6 cellular contexts compared by ENCODE assay signal in the genomic region with DNA sequence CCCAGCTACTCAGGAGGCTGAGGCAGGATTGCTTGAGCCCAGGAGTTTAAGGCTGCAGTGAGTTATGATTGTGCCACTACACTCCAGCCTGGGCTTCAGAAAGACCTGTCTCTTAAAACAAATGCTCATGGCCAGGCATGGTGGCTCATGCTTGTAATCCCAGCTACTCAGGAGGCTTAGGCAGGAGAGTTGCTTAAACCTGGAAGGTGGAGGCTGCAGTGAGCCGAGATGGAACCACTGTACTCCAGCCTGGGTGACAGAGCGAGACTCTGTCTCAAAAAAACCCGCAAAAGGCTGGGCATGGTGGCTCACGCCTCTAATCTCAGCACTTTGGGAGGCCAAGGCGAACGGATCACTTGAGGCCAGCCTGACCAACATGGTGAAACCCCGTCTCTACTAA.
DNase-seq lines count a peak whose midpoint lies in the region; ATAC-seq, FAIRE-seq and TF ChIP-seq lines count a peak whose summit lies in the region.
"Not testable (repeated sequence)": the region's sequence is repeated elsewhere in the genome, so short reads cannot be mapped to it uniquely, and the experiment has no call there.

No MANE protein-coding gene starts in this region.

- not testable (repeated sequence) for TF ChIP-seq POLR2A in K562 (conservative IDR thresholded peaks at IDR 0.05); sigmoid colon (IDR thresholded peaks at IDR 0.05)

- not testable (repeated sequence) for H3K4me1 Mint-ChIP-seq in CD8-positive, alpha-beta T cell (ENCODE audit: low read depth); memory B cell

- TF ChIP-seq RAD21 in K562 (CRISPR knock-in tag; conservative IDR thresholded peaks at IDR 0.05 in 1 of 2, IDR thresholded peaks at IDR 0.05 in 1 of 2): not testable (repeated sequence)

- BruUV-seq in K562 (replicated peaks; lab: Mats Ljungman, UMichigan): not testable (repeated sequence)

- not testable (repeated sequence) for FAIRE-seq in K562 (lab: Jason Lieb, UNC)

- not testable (repeated sequence) for ATAC-seq in CD8-positive, alpha-beta T cell; memory B cell (ENCODE audit: low read depth)
- ATAC-seq in K562: peak; percentile 32

- H3K27me3 Mint-ChIP-seq in CD8-positive, alpha-beta T cell (ENCODE audit: low read depth); memory B cell: not testable (repeated sequence)

- H3K27ac Mint-ChIP-seq in CD8-positive, alpha-beta T cell: peak overlapping the region; percentile 64
- H3K27ac Mint-ChIP-seq in memory B cell: peak overlapping the region; percentile 77

- CTCF ChIA-PET in CD8-positive, alpha-beta T cell (lab: Charles Lee); RWPE1 (lab: Yijun Ruan, JAX); K562 (lab: Yijun Ruan, JAX; ENCODE audit: low intra/inter-chr PET ratio): not testable (repeated sequence)

- H3K9me1 ChIP-seq in K562 (ENCODE audit: control insufficient read depth, insufficient read depth, low read length): not testable (repeated sequence)

- not testable (repeated sequence) for H3K27ac ChIP-seq in CD8-positive, alpha-beta T cell (ENCODE audit: low read depth, low read length); K562 (ENCODE audit: extremely low read depth, low read depth, low read length); sigmoid colon
- peak overlapping the region; percentile 21 for H3K27ac ChIP-seq in RWPE1

- in situ Hi-C loops in K562 (cut with MboI): not testable (repeated sequence)

- not testable (repeated sequence) for H3K4me3 Mint-ChIP-seq in CD8-positive, alpha-beta T cell; memory B cell

- not testable (repeated sequence) for H3K4me3 ChIP-seq in CD8-positive, alpha-beta T cell (ENCODE audit: low read depth, low read length); K562; sigmoid colon

- H3K27me3 ChIP-seq in CD8-positive, alpha-beta T cell (ENCODE audit: insufficient read depth, low read length); K562 (ENCODE audit: control insufficient read depth in 2 of 2, insufficient read depth in 2 of 2, low read length in 2 of 2); sigmoid colon: not testable (repeated sequence)

- TF ChIP-seq EP300 in K562 (IDR thresholded peaks at IDR 0.05; ENCODE audit: low read length); sigmoid colon (IDR thresholded peaks at IDR 0.05): not testable (repeated sequence)

- 47% methylated on average over 7 of the region's 7 CpGs for WGBS in K562 (ENCODE audit: insufficient coverage, low coverage, missing lambda C conversion rate)
- WGBS in sigmoid colon, 2 donors: 84 to 86% methylated on average over 7 of the region's 7 CpGs

- H3K4me1 ChIP-seq in CD8-positive, alpha-beta T cell (ENCODE audit: insufficient read depth, low read length); K562 (replicated peaks in 1 of 2; ENCODE audit: control insufficient read depth in 2 of 2, insufficient read depth in 2 of 2, low read length in 2 of 2); sigmoid colon: not testable (repeated sequence)

- H3K4me2 ChIP-seq in K562 (ENCODE audit: insufficient read depth, low read length): not testable (repeated sequence)

- not testable (repeated sequence) for H4K20me1 ChIP-seq in K562 (replicated peaks; ENCODE audit: control insufficient read depth, insufficient read depth, low read length)

- H3K9me3 ChIP-seq in CD8-positive, alpha-beta T cell (ENCODE audit: low read length); K562 (replicated peaks; ENCODE audit: control insufficient read depth, insufficient read depth, low read depth, low read length); sigmoid colon: not testable (repeated sequence)

- intact Hi-C loops in CD8-positive, alpha-beta T cell (cut with DNase I, micrococcal nuclease); K562 (cut with micrococcal nuclease); sigmoid colon (cut with DNase I): not testable (repeated sequence)

- not testable (repeated sequence) for H3K36me3 Mint-ChIP-seq in CD8-positive, alpha-beta T cell; memory B cell

- not testable (repeated sequence) for H2AFZ ChIP-seq in K562 (ENCODE audit: low read depth, low read length)

- DNase-seq in CD8-positive, alpha-beta T cell; RWPE1 (ENCODE audit: low spot score); K562 (ENCODE audit: extremely low read depth in 1 of 4, low spot score in 3 of 4); memory B cell (ENCODE audit: low spot score in 2 of 2): not testable (repeated sequence)
- DNase-seq in MV-4-11 (lab: John Stamatoyannopoulos, UW): peak; percentile 3
- peak; percentile 20 for DNase-seq in sigmoid colon

- H3K9ac ChIP-seq in K562 (ENCODE audit: insufficient read depth in 1 of 2, low read depth in 2 of 2, low read length in 2 of 2): not testable (repeated sequence)

- POLR2A ChIA-PET in CD8-positive, alpha-beta T cell (lab: Charles Lee); RWPE1 (lab: Yijun Ruan, JAX; ENCODE audit: low non-redundant PET): not testable (repeated sequence)
- POLR2A ChIA-PET in K562 (lab: Yijun Ruan, JAX): interaction anchor here (0.6 kb wide), 1 partner anchor 129 kb away, joined by 3 read pairs; no protein-coding TSS in a partner anchor

- not testable (repeated sequence) for TF ChIP-seq CTCF in CD8-positive, alpha-beta T cell (IDR thresholded peaks at IDR 0.05); RWPE1 (conservative IDR thresholded peaks at IDR 0.05; ENCODE audit: low read depth); K562 (IDR thresholded peaks at IDR 0.05 in 2 of 3, conservative IDR thresholded peaks at IDR 0.05 in 1 of 3; ENCODE audit: insufficient read depth in 2 of 3, low read depth in 1 of 3, low read length in 3 of 3); sigmoid colon (IDR thresholded peaks at IDR 0.05)

- not testable (repeated sequence) for H3K9me3 Mint-ChIP-seq in CD8-positive, alpha-beta T cell; memory B cell

- H3K79me2 ChIP-seq in K562 (ENCODE audit: control insufficient read depth, insufficient read depth, low read length): not testable (repeated sequence)

- not testable (repeated sequence) for H3K36me3 ChIP-seq in CD8-positive, alpha-beta T cell (ENCODE audit: insufficient read depth, low read length); K562 (ENCODE audit: control insufficient read depth, insufficient read depth, low read length); sigmoid colon
